ENCODE assay signal across 1 cellular context in genomic region chr4:83010111-83010521, GRCh38.
TF ChIP-seq lines count a peak whose summit lies in the region.

No MANE protein-coding gene starts in this region.

TF ChIP-seq in GM23338, 12 proteins besides CTCF, POLR2A, EP300 and RAD21 (continued from another document):
- TF ChIP-seq ZNF462 (CRISPR knock-in tag; IDR thresholded peaks at IDR 0.05), result no peak
